ENCODE assay signal across 11 cellular contexts in genomic region chr6:137496909-137497721, GRCh38. TPM values are rescaled to one million over a fixed set of nuclear protein-coding genes. Genes with fewer than 3 reads are reported as not detected.
DNase-seq lines count a peak whose midpoint lies in the region; ATAC-seq and TF ChIP-seq lines count a peak whose summit lies in the region.
"Had no signal": no experiment of that assay in that cellular context is flagged by ENCODE, and none has a peak within 500 bp of the region (broad histone marks: within the 10 kb centered on the region; RNA-seq: fewer than 3 reads in every experiment).

No MANE protein-coding gene starts in this region.

- ATAC-seq in GM21825 (IDR thresholded peaks at IDR 0.05; ENCODE audit: unreplicated experiment), result no peak

- H3K27ac Mint-ChIP-seq in CD8-positive, alpha-beta memory T cell, result peak overlapping the region in 1 of 8 donors; percentile 46
- no peak overlapping the region for H3K27ac Mint-ChIP-seq in nephron progenitor cell

- peaks cover 0 to 12% (median 7%) of the 10 kb centered on the region in 5 donors for H3K9me3 Mint-ChIP-seq in CD8-positive, alpha-beta memory T cell
- H3K9me3 Mint-ChIP-seq in nephron progenitor cell, result peaks cover 4% of the 10 kb centered on the region

- CTCF ChIA-PET in CD8-positive, alpha-beta memory T cell (lab: Charles Lee), result interaction anchor here (1.0 kb wide), 2 partner anchors 8 to 92 kb away, joined by 3 read pairs; no protein-coding TSS in a partner anchor

- peak overlapping the region; percentile 26 for H3K4me3 ChIP-seq in CD8-positive, alpha-beta memory T cell (ENCODE audit: low read length)
- peak overlapping the region; percentile 49 for H3K4me3 ChIP-seq in HUES64 (ENCODE audit: low read length)

- H3K27me3 Mint-ChIP-seq in CD8-positive, alpha-beta memory T cell, result peaks cover 73 to 87% of the 10 kb centered on the region in 2 donors
- peaks cover 100% of the 10 kb centered on the region for H3K27me3 Mint-ChIP-seq in nephron progenitor cell (ENCODE audit: low read depth, poor library complexity)

- H3K27me3 ChIP-seq in CD8-positive, alpha-beta memory T cell (ENCODE audit: insufficient read depth, low read length, poor library complexity, severe bottlenecking), result peaks cover 78% of the 10 kb centered on the region
- H3K27me3 ChIP-seq in HUES64 (ENCODE audit: insufficient read depth, low read length), result peaks cover 99% of the 10 kb centered on the region

- 1% methylated on average over 47 of the region's 47 CpGs for WGBS in HUES64

- no peaks in the 10 kb centered on the region for H3K9me3 ChIP-seq in CD8-positive, alpha-beta memory T cell (ENCODE audit: low read length)
- no peaks in the 10 kb centered on the region for H3K9me3 ChIP-seq in HUES64 (ENCODE audit: insufficient read depth, low read depth, low read length)

- no peaks in the 10 kb centered on the region for H3K36me3 ChIP-seq in CD8-positive, alpha-beta memory T cell (ENCODE audit: insufficient read depth, low read length)
- no peaks in the 10 kb centered on the region for H3K36me3 ChIP-seq in HUES64 (ENCODE audit: insufficient read depth, low read length)

- H3K27ac ChIP-seq in CD8-positive, alpha-beta memory T cell (ENCODE audit: low read depth, low read length), result no peak overlapping the region
- no peak overlapping the region for H3K27ac ChIP-seq in HUES64 (ENCODE audit: low read depth, low read length)

- H3K9ac ChIP-seq in HUES64 (ENCODE audit: low read depth, low read length), result no peak overlapping the region

- no peaks in the 10 kb centered on the region for H3K36me3 Mint-ChIP-seq in CD8-positive, alpha-beta memory T cell
- no peaks in the 10 kb centered on the region for H3K36me3 Mint-ChIP-seq in nephron progenitor cell (ENCODE audit: low read depth)

- H3K4me1 Mint-ChIP-seq in CD8-positive, alpha-beta memory T cell, result peaks cover 43 to 58% (median 53%) of the 10 kb centered on the region in 3 donors
- peaks cover 45% of the 10 kb centered on the region for H3K4me1 Mint-ChIP-seq in nephron progenitor cell

- peaks cover 55% of the 10 kb centered on the region for H3K4me1 ChIP-seq in CD8-positive, alpha-beta memory T cell (ENCODE audit: insufficient read depth, low read length)
- peaks cover 30% of the 10 kb centered on the region for H3K4me1 ChIP-seq in HUES64 (ENCODE audit: insufficient read depth, low read length)

- POLR2A ChIA-PET in CD8-positive, alpha-beta memory T cell (lab: Charles Lee), result no interaction called here

- H3K4me3 Mint-ChIP-seq in CD8-positive, alpha-beta memory T cell, result peak overlapping the region in 6 of 7 donors; percentile 60 to 80 (median 72)
- H3K4me3 Mint-ChIP-seq in nephron progenitor cell, result peak overlapping the region; percentile 33

- DNase-seq in CD8-positive, alpha-beta memory T cell, result no peak
- DNase-seq in ecto neural progenitor cell (ENCODE audit: low spot score) (peak; percentile 56), nephron progenitor cell (no peak), pons (ENCODE audit: low spot score) (no peak), NCI-H1092 treated with DMSO at 0.1 percent for 48 hours (lab: John Stamatoyannopoulos, UW) (no peak), NCI-H2081 treated with DMSO at 0.1 percent for 48 hours (lab: John Stamatoyannopoulos, UW) (no peak)
- DNase-seq: NCI-H1105 treated with DMSO at 0.1 percent for 48 hours, SHP77 had no signal

- TF ChIP-seq CTCF in nephron progenitor cell (IDR thresholded peaks at IDR 0.05), result no peak

RNA-seq across cellular contexts. Expression of gene OLIG3, which starts 2.9 kb away (rescaled TPM):
- total RNA-seq in CD8-positive, alpha-beta memory T cell, result under 1 TPM; 0.26 to 0.40 TPM
- not detected for polyA plus RNA-seq in CD8-positive, alpha-beta memory T cell
- 3.9 TPM for polyA plus RNA-seq in HUES64 (2013, experiment 1 of 2)
- polyA plus RNA-seq in HUES64 (2013, experiment 2 of 2), result 2.3 TPM
- total RNA-seq: G401 had no signal
